ENCODE assay signal across 16 cellular contexts in genomic region chr7:87398441-87398840, GRCh38. TPM values are rescaled to one million over a fixed set of nuclear protein-coding genes. Genes with fewer than 3 reads are reported as not detected.
DNase-seq lines count a peak whose midpoint lies in the region; ATAC-seq, FAIRE-seq and TF ChIP-seq lines count a peak whose summit lies in the region.
"Had no signal": no experiment of that assay in that cellular context is flagged by ENCODE, and none has a peak within 500 bp of the region (broad histone marks: within the 10 kb centered on the region; RNA-seq: fewer than 3 reads in every experiment).

No MANE protein-coding gene starts in this region.

- no peak for ATAC-seq in A549
- ATAC-seq: left ventricle myocardium superior had no signal

- H3K9me3 Mint-ChIP-seq in HFFc6 (no peaks in the 10 kb centered on the region), endodermal cell (peaks cover 5% of the 10 kb centered on the region), glutamatergic neuron (ENCODE audit: unreplicated experiment) (no peaks in the 10 kb centered on the region)
- H3K9me3 Mint-ChIP-seq in CD4-positive, alpha-beta memory T cell, result no peaks in the 10 kb centered on the region
- H3K9me3 Mint-ChIP-seq: activated naive CD8-positive, alpha-beta T cell treated with anti-CD3 and anti-CD28 coated beads for 36 hours; IgD-negative memory B cell had no signal

- H3K27ac Mint-ChIP-seq in HFFc6 (peak overlapping the region; percentile 44; the same call in 1 of the 2 replicates), endodermal cell (no peak overlapping the region), glutamatergic neuron (ENCODE audit: unreplicated experiment) (no peak overlapping the region)
- peak overlapping the region in 2 of 7 donors; percentile 3 to 13 for H3K27ac Mint-ChIP-seq in CD4-positive, alpha-beta memory T cell
- H3K27ac Mint-ChIP-seq: activated naive CD8-positive, alpha-beta T cell treated with anti-CD3 and anti-CD28 coated beads for 36 hours had no signal

- POLR2A ChIA-PET in A549 (lab: Yijun Ruan, JAX), result interaction anchor here (0.7 kb wide), 1 partner anchor 116 kb away, joined by 3 read pairs; no protein-coding TSS in a partner anchor
- POLR2A ChIA-PET in CD4-positive, alpha-beta memory T cell (lab: Charles Lee; ENCODE audit: partially characterized antibody), result no interaction called here

- H3K4me1 Mint-ChIP-seq in HFFc6 (ENCODE audit: low read depth) (peaks cover 29% of the 10 kb centered on the region), endodermal cell (peaks cover 4% of the 10 kb centered on the region), glutamatergic neuron (ENCODE audit: low read depth, unreplicated experiment) (no peaks in the 10 kb centered on the region)
- H3K4me1 Mint-ChIP-seq in CD4-positive, alpha-beta memory T cell, result peaks cover 0 to 4% (median under 1%) of the 10 kb centered on the region in 4 donors
- H3K4me1 Mint-ChIP-seq: activated naive CD8-positive, alpha-beta T cell treated with anti-CD3 and anti-CD28 coated beads for 36 hours; IgD-negative memory B cell had no signal

- H3K9ac ChIP-seq in keratinocyte (ENCODE audit: control insufficient read depth, extremely low read depth, insufficient read depth, low read length), result no peak overlapping the region
- no peak overlapping the region for H3K9ac ChIP-seq in endodermal cell (ENCODE audit: extremely low read depth, low read length, poor library complexity, severe bottlenecking)

- H3K27me3 ChIP-seq in keratinocyte (ENCODE audit: control insufficient read depth, extremely low read depth, insufficient read depth, low read length), result no peaks in the 10 kb centered on the region
- H3K27me3 ChIP-seq in CD4-positive, alpha-beta memory T cell (ENCODE audit: insufficient read depth, low read length), result no peaks in the 10 kb centered on the region
- H3K27me3 ChIP-seq in endodermal cell (ENCODE audit: control insufficient read depth, insufficient read depth, low read length, poor library complexity, severe bottlenecking), result no peaks in the 10 kb centered on the region
- H3K27me3 ChIP-seq: transverse colon had no signal

- dilution Hi-C loops in keratinocyte (cut with MboI; ENCODE audit: extremely low pct_ligation_motif_present, low sequenced_read_pairs), result no loop called here

- H3K4me1 ChIP-seq in A549, result peaks cover 6% of the 10 kb centered on the region; the same call in 2 of the 3 replicates
- peaks cover 13% of the 10 kb centered on the region for H3K4me1 ChIP-seq in keratinocyte (ENCODE audit: control insufficient read depth, extremely low read depth, insufficient read depth, low read length)
- H3K4me1 ChIP-seq in CD4-positive, alpha-beta memory T cell (ENCODE audit: insufficient read depth, low read length), result no peaks in the 10 kb centered on the region
- H3K4me1 ChIP-seq in endodermal cell (ENCODE audit: control insufficient read depth, insufficient read depth, low read length), result no peaks in the 10 kb centered on the region
- H3K4me1 ChIP-seq: transverse colon had no signal

- H4K20me1 ChIP-seq in keratinocyte (ENCODE audit: control insufficient read depth, extremely low read depth, insufficient read depth, low read length), result no peaks in the 10 kb centered on the region

- peaks cover 4% of the 10 kb centered on the region; the same call in 1 of the 2 replicates for H3K36me3 Mint-ChIP-seq in HFFc6 (ENCODE audit: low read depth)
- peaks cover 23 to 27% of the 10 kb centered on the region in 2 donors for H3K36me3 Mint-ChIP-seq in CD4-positive, alpha-beta memory T cell
- peaks cover 12% of the 10 kb centered on the region for H3K36me3 Mint-ChIP-seq in endodermal cell (ENCODE audit: low read depth)
- peaks cover 8% of the 10 kb centered on the region for H3K36me3 Mint-ChIP-seq in glutamatergic neuron (ENCODE audit: unreplicated experiment)

- H3K36me3 ChIP-seq in keratinocyte (ENCODE audit: control insufficient read depth in 2 of 2, extremely low read depth in 1 of 2, insufficient read depth in 2 of 2, low read length in 2 of 2) (no peaks in the 10 kb centered on the region), endodermal cell (ENCODE audit: control insufficient read depth, insufficient read depth, low read length) (peaks cover 35% of the 10 kb centered on the region)
- H3K36me3 ChIP-seq in CD4-positive, alpha-beta memory T cell (ENCODE audit: insufficient read depth, low read length), result no peaks in the 10 kb centered on the region

- no peak overlapping the region for H3K4me2 ChIP-seq in A549
- no peak overlapping the region for H3K4me2 ChIP-seq in keratinocyte (ENCODE audit: control insufficient read depth, extremely low read depth, insufficient read depth, low read depth, low read length)

- DNase-seq in A549 (ENCODE audit: low read depth in 1 of 2, low spot score in 1 of 2), result no peak
- DNase-seq in HFFc6, result peak; percentile 69
- DNase-seq in astrocyte of the hippocampus (ENCODE audit: low read depth, low spot score), result peak; percentile 44
- DNase-seq in keratinocyte (ENCODE audit: low read depth, low spot score), result peak; percentile 33
- DNase-seq in CD4-positive, alpha-beta memory T cell, result no peak
- no peak for DNase-seq in endodermal cell
- no peak for DNase-seq in glutamatergic neuron
- no peak for DNase-seq in activated CD4-positive, CD25-positive, alpha-beta regulatory T cell treated with anti-CD3 and anti-CD28 coated beads, Interleukin-2, amount 50 U/mL, for 72 hours
- DNase-seq: activated naive CD8-positive, alpha-beta T cell treated with anti-CD3 and anti-CD28 coated beads for 36 hours; DMS79 treated with DMSO at 0.1 percent for 48 hours; left ventricle myocardium superior; NCI-H1417 treated with DMSO at 0.1 percent for 48 hours; NCI-H524 treated with DMSO at 0.1 percent for 48 hours; SIG-M5; transverse colon had no signal

- no peak for TF ChIP-seq EP300 in A549 (IDR thresholded peaks at IDR 0.05)

- FAIRE-seq in A549 (lab: Jason Lieb, UNC) (peak; percentile 7), keratinocyte (lab: Jason Lieb, UNC) (peak; percentile 69)

- H2AFZ ChIP-seq in keratinocyte (ENCODE audit: control insufficient read depth, low read length), result no peak overlapping the region

- CTCF ChIA-PET in A549 (lab: Yijun Ruan, JAX), result interaction anchor here (3.3 kb wide), 1 partner anchor 17 kb away, joined by 18 read pairs; no protein-coding TSS in a partner anchor
- CTCF ChIA-PET in CD4-positive, alpha-beta memory T cell (lab: Charles Lee; ENCODE audit: partially characterized antibody), result interaction anchor here (1.3 to 1.6 kb wide), 3 partner anchors 17 to 79 kb away, joined by 3 to 5 read pairs (median 3); no protein-coding TSS in a partner anchor

- no peak for TF ChIP-seq RAD21 in A549 (conservative IDR thresholded peaks at IDR 0.05 in 1 of 2, IDR thresholded peaks at IDR 0.05 in 1 of 2)

- TF ChIP-seq POLR2A in A549 (IDR thresholded peaks at IDR 0.05; ENCODE audit: low read length), result no peak

- H3K9me1 ChIP-seq in keratinocyte (ENCODE audit: control insufficient read depth, extremely low read depth, insufficient read depth, low read length), result no peaks in the 10 kb centered on the region

- no peak overlapping the region for H3K27ac ChIP-seq in A549
- no peak overlapping the region for H3K27ac ChIP-seq in keratinocyte (ENCODE audit: control insufficient read depth, insufficient read depth, low read length)
- no peak overlapping the region for H3K27ac ChIP-seq in CD4-positive, alpha-beta memory T cell (ENCODE audit: low read depth, low read length)
- H3K27ac ChIP-seq in endodermal cell (ENCODE audit: low read depth, low read length), result no peak overlapping the region
- H3K27ac ChIP-seq: transverse colon had no signal

- H3K27me3 Mint-ChIP-seq in HFFc6 (ENCODE audit: insufficient read depth), result peaks cover 2% of the 10 kb centered on the region; the same call in 1 of the 2 replicates
- no peaks in the 10 kb centered on the region for H3K27me3 Mint-ChIP-seq in CD4-positive, alpha-beta memory T cell
- H3K27me3 Mint-ChIP-seq in endodermal cell (ENCODE audit: insufficient read depth), result no peaks in the 10 kb centered on the region
- no peaks in the 10 kb centered on the region for H3K27me3 Mint-ChIP-seq in glutamatergic neuron (ENCODE audit: unreplicated experiment)
- H3K27me3 Mint-ChIP-seq: activated naive CD8-positive, alpha-beta T cell treated with anti-CD3 and anti-CD28 coated beads for 36 hours; IgD-negative memory B cell had no signal

- no peak for TF ChIP-seq CTCF in A549 (IDR thresholded peaks at IDR 0.05)
- TF ChIP-seq CTCF in HFFc6 (IDR thresholded peaks at IDR 0.05), result no peak
- no peak for TF ChIP-seq CTCF in keratinocyte (optimal IDR thresholded peaks at IDR 0.05 in 1 of 3, IDR thresholded peaks at IDR 0.05 in 1 of 3, conservative IDR thresholded peaks at IDR 0.05 in 1 of 3; ENCODE audit: extremely low read depth in 1 of 3, insufficient read depth in 2 of 3, low read length in 3 of 3)
- TF ChIP-seq CTCF in endodermal cell (conservative IDR thresholded peaks at IDR 0.05), result no peak
- no peak for TF ChIP-seq CTCF in glutamatergic neuron (IDR thresholded peaks at IDR 0.05; ENCODE audit: partially characterized antibody, unreplicated experiment)

- no peak overlapping the region for H3K4me3 ChIP-seq in A549
- no peak overlapping the region for H3K4me3 ChIP-seq in keratinocyte (ENCODE audit: control insufficient read depth in 2 of 3, extremely low read depth in 1 of 3, insufficient read depth in 2 of 3, low read depth in 1 of 3, low read length in 3 of 3)
- no peak overlapping the region for H3K4me3 ChIP-seq in CD4-positive, alpha-beta memory T cell (ENCODE audit: low read length in 2 of 2)
- H3K4me3 ChIP-seq in endodermal cell (ENCODE audit: low read length), result no peak overlapping the region
- H3K4me3 ChIP-seq: transverse colon had no signal

- H3K4me3 Mint-ChIP-seq in HFFc6, result no peak overlapping the region
- H3K4me3 Mint-ChIP-seq in CD4-positive, alpha-beta memory T cell, result no peak overlapping the region
- no peak overlapping the region for H3K4me3 Mint-ChIP-seq in endodermal cell
- no peak overlapping the region for H3K4me3 Mint-ChIP-seq in glutamatergic neuron (ENCODE audit: unreplicated experiment)
- H3K4me3 Mint-ChIP-seq: activated naive CD8-positive, alpha-beta T cell treated with anti-CD3 and anti-CD28 coated beads for 36 hours; IgD-negative memory B cell had no signal

- WGBS in A549 (ENCODE audit: missing lambda C conversion rate), result 96% methylated on average over 2 of the region's 2 CpGs
- WGBS in endodermal cell (ENCODE audit: insufficient coverage in 1 of 2, insufficient read length in 1 of 2), 2 experiments, result 90% methylated on average over 2 of the region's 2 CpGs; no CpG with 5 or more reads in 1 of the 2 experiments

- intact Hi-C loops in CD4-positive, alpha-beta memory T cell (cut with micrococcal nuclease), result no loop called here

- H3K9me3 ChIP-seq in A549 (no peaks in the 10 kb centered on the region), keratinocyte (ENCODE audit: control insufficient read depth, low read depth, low read length) (no peaks in the 10 kb centered on the region), endodermal cell (ENCODE audit: control insufficient read depth, low read length) (peaks cover 33% of the 10 kb centered on the region)
- H3K9me3 ChIP-seq in CD4-positive, alpha-beta memory T cell (ENCODE audit: control insufficient read depth in 1 of 2, low read length in 2 of 2), result no peaks in the 10 kb centered on the region
- H3K9me3 ChIP-seq: transverse colon had no signal

- H3K79me2 ChIP-seq in keratinocyte (ENCODE audit: control insufficient read depth, insufficient read depth, low read length), result no peaks in the 10 kb centered on the region

RNA-seq across cellular contexts. Expression of gene CROT, which starts 53.0 kb away (rescaled TPM):
- polyA plus RNA-seq in A549 (2011; rRNA removed) (11.3 and 18.2 TPM in 2 replicates), A549 (2017; fragmentation: RNase III; extraction: RNeasy Plus Mini Kit Qiagen cat#74134 plus additional on column Dnase treatment) (12.1 to 12.3 TPM (median 12.3 TPM) in 3 replicates), keratinocyte (13.3 to 22.3 TPM (median 18.9 TPM) in 3 replicates)
- polyA plus RNA-seq in A549 (2012; cell fraction: cytosol; rRNA removed), result 4.4 and 4.6 TPM in 2 replicates
- 3.3 and 4.9 TPM in 2 replicates for polyA plus RNA-seq in A549 (2012; cell fraction: nucleus; rRNA removed)
- 4.1 and 4.5 TPM in 2 replicates for polyA minus RNA-seq in A549 (2011; rRNA and poly(A)+ RNA removed)
- 10 to 100 TPM; 13.1 to 16.5 (median 14.6) TPM for total RNA-seq in HFFc6 (2021; fragmentation: NEBNext Ultra II Directional; extraction: Animal tissue kit (Norgen Biotek cat#: 25700))
- 11.1 TPM for polyA plus RNA-seq in keratinocyte (2011; ENCODE audit: low read depth)
- polyA plus RNA-seq in keratinocyte (2011; cell fraction: cytosol; rRNA removed), result 10.4 and 17.9 TPM in 2 replicates
- 23.7 and 36.1 TPM in 2 replicates for polyA plus RNA-seq in keratinocyte (2011; cell fraction: nucleus; rRNA removed)
- 11.5 and 14.0 TPM in 2 replicates for polyA plus RNA-seq in keratinocyte (2012; ENCODE audit: low replicate concordance)
- polyA minus RNA-seq in keratinocyte, result 1.5 to 18.0 TPM (median 12.7 TPM) in 3 replicates
- polyA minus RNA-seq in keratinocyte (2011; cell fraction: cytosol; rRNA and poly(A)+ RNA removed), result 9.6 TPM
- polyA minus RNA-seq in keratinocyte (2011; cell fraction: nucleus; rRNA and poly(A)+ RNA removed), result 15.5 and 25.1 TPM in 2 replicates
- total RNA-seq in CD4-positive, alpha-beta memory T cell, result 10 to 100 TPM; 17.8 to 19.0 TPM
- 10 to 100 TPM; 12.1 to 13.1 TPM for polyA plus RNA-seq in CD4-positive, alpha-beta memory T cell
- total RNA-seq in endodermal cell (10 to 100 TPM in 1 of 2 donors, 1 to 10 TPM in 1; 6.3 to 11.0 TPM), glutamatergic neuron (ENCODE audit: unreplicated experiment) (4.9 TPM)
- 12.5 TPM for polyA plus RNA-seq in endodermal cell (2013, experiment 1 of 2)
- polyA plus RNA-seq in endodermal cell (2013, experiment 2 of 2), result 10.3 TPM

Comparison
In these comparisons a context has a peak if more than half of its experiments do, and no peak if none do; other contexts are left out.
1. DNase-seq: peak in HFFc6 (single experiment), astrocyte of the hippocampus (single experiment) and keratinocyte (single experiment); none in A549 (0 of 2), CD4-positive, alpha-beta memory T cell (0 of 5), endodermal cell (single experiment), glutamatergic neuron (single experiment) and activated CD4-positive, CD25-positive, alpha-beta regulatory T cell treated with anti-CD3 and anti-CD28 coated beads, Interleukin-2, amount 50 U/mL, for 72 hours (single experiment).